32 cellular contexts compared by ENCODE assay signal in genomic region chr5:18987101-18987500, GRCh38.
"Had no signal": no experiment of that assay in that cellular context is flagged by ENCODE, and none has a peak within 500 bp of the region (broad histone marks: within the 10 kb centered on the region; RNA-seq: fewer than 3 reads in every experiment).

No MANE protein-coding gene starts in this region.

- DNase-seq: activated CD4-positive, alpha-beta memory T cell treated with anti-CD3 and anti-CD28 coated beads for 36 hours; activated CD4-positive, alpha-beta T cell treated with anti-CD3 and anti-CD28 coated beads for 48 hours; activated CD8-positive, alpha-beta memory T cell treated with anti-CD3 and anti-CD28 coated beads, Interleukin-2, amount 50 U/mL, for 4 hours; activated effector memory CD4-positive, alpha-beta T cell treated with anti-CD3 and anti-CD28 coated beads, Interleukin-2, amount 50 U/mL, for 16 hours; activated naive CD4-positive, alpha-beta T cell treated with anti-CD3 and anti-CD28 coated beads for 36 hours; activated naive CD8-positive, alpha-beta T cell treated with anti-CD3 and anti-CD28 coated beads for 36 hours; activated T-cell treated with anti-CD3 and anti-CD28 coated beads, Interleukin-2, amount 50 U/mL, for 1 hour; adrenal gland; aorta; dorsolateral prefrontal cortex; effector memory CD8-positive, alpha-beta T cell; erythroblast; immature natural killer cell; kidney; left colon; mammary epithelial cell; naive B cell; stimulated activated CD4-positive, alpha-beta T cell treated with anti-CD3 and anti-CD28 coated beads, Interleukin-1b, Interleukin-23, amount 100 ng/mL, for 48 hours; stimulated activated CD4-positive, alpha-beta T cell treated with anti-CD3 and anti-CD28 coated beads, Interleukin-4, amount 100 ng/mL, for 4 hours; stimulated activated CD8-positive, alpha-beta memory T cell treated with anti-CD3 and anti-CD28 coated beads, Interleukin-4, amount 100 ng/mL, for 48 hours; stimulated activated naive CD8-positive, alpha-beta T cell treated with anti-CD3 and anti-CD28 coated beads, Interleukin-15, amount 100 ng/mL, for 72 hours; substantia nigra; thyroid gland; upper lobe of left lung had no signal

- H3K27ac ChIP-seq: adrenal gland, coronary artery, dorsolateral prefrontal cortex, gastroesophageal sphincter, hepatocyte, right atrium auricular region, thyroid gland, upper lobe of left lung, vagina had no signal

- H3K9me3 ChIP-seq: adrenal gland, gastroesophageal sphincter, right atrium auricular region, thyroid gland, upper lobe of left lung, vagina had no signal

- ATAC-seq: activated CD4-positive, CD25-positive, alpha-beta regulatory T cell treated with anti-CD3 and anti-CD28 coated beads, Interleukin-2, amount 50 U/mL, for 24 hours; effector memory CD8-positive, alpha-beta T cell; gastroesophageal sphincter; left colon; stimulated activated memory B cell treated with anti-CD40 and anti-IgM and Interleukin-4, amounts not matched to agents 10 μg/mL and 1 μg/mL and 100 μg/mL, for 72 hours; stimulated activated naive CD8-positive, alpha-beta T cell treated with anti-CD3 and anti-CD28 coated beads, Interleukin-15, amount 100 ng/mL, for 72 hours had no signal

- H3K4me3 ChIP-seq: adrenal gland, coronary artery, dorsolateral prefrontal cortex, gastroesophageal sphincter, hepatocyte, right atrium auricular region, smooth muscle cell, thyroid gland, upper lobe of left lung, vagina had no signal

- H3K36me3 ChIP-seq: adrenal gland, gastroesophageal sphincter, right atrium auricular region, thyroid gland, upper lobe of left lung, vagina had no signal

- H3K27me3 ChIP-seq: adrenal gland, dorsolateral prefrontal cortex, gastroesophageal sphincter, hepatocyte, right atrium auricular region, thyroid gland, upper lobe of left lung, vagina had no signal

- H3K4me1 ChIP-seq: adrenal gland, gastroesophageal sphincter, right atrium auricular region, thyroid gland, upper lobe of left lung, vagina had no signal
